Comparison of ENCODE assay signal across 33 cellular contexts in the genomic region with DNA sequence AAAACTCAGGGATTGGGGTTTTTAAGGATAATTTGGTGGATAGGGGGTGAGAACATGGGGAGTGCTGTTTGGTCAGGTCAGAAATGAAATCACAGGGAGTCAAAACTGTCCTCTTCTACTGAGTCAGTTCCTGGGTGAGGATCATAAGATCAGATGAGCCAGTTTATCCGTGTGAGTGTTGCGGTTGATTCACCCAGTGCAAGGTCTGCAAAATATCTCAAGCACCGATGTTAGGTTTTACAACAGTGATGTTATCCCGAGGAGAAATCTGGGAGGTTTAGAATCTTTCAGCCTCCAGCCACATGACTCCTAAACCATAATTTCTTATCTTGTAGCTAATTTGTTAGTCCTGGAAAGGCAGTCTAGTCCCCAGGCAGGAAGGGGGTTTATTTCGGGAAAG. TPM values are rescaled to one million over a fixed set of nuclear protein-coding genes. Genes with fewer than 3 reads are reported as not detected.
"Had no signal": no experiment of that assay in that cellular context is flagged by ENCODE, and none has a peak within 500 bp of the region (broad histone marks: within the 10 kb centered on the region; RNA-seq: fewer than 3 reads in every experiment).

No MANE protein-coding gene starts in this region.

- ATAC-seq: activated CD8-positive, alpha-beta T cell treated with anti-CD3 and anti-CD28 coated beads for 36 hours; activated naive CD4-positive, alpha-beta T cell treated with anti-CD3 and anti-CD28 coated beads, Interleukin-2, amount 50 U/mL, for 72 hours; PC-3; Right ventricle myocardium inferior had no signal

- H3K36me3 ChIP-seq: adrenal gland, brain microvascular endothelial cell, MG63, Peyer's patch had no signal

- H3K27me3 ChIP-seq: adrenal gland, brain microvascular endothelial cell, MG63, Peyer's patch had no signal

- H3K4me1 ChIP-seq: adrenal gland, Peyer's patch had no signal

- H3K27ac ChIP-seq: adrenal gland, brain microvascular endothelial cell, Peyer's patch, RWPE1 had no signal

- H3K9me3 ChIP-seq: adrenal gland, MG63, Peyer's patch had no signal

- H3K4me3 ChIP-seq: adrenal gland, MG63, Peyer's patch had no signal

- DNase-seq: activated CD4-positive, alpha-beta T cell treated with anti-CD3 and anti-CD28 coated beads, Interleukin-2, amount 10 ng/mL, durations not matched to agents 24 days and 14 days; activated CD4-positive, alpha-beta T cell treated with anti-CD3 and anti-CD28 coated beads, Interleukin-2, amount 50 U/mL, for 4 hours; activated CD8-positive, alpha-beta T cell treated with anti-CD3 and anti-CD28 coated beads for 36 hours; activated gamma-delta T cell; activated naive CD4-positive, alpha-beta T cell treated with Interleukin-2 at 50 U/mL for 16 hours; activated T-cell treated with anti-CD3 and anti-CD28 coated beads, Interleukin-2, amount 50 U/mL, for 24 hours; adrenal gland; aorta; brain microvascular endothelial cell; central memory CD4-positive, alpha-beta T cell; Kasumi-1; MG63; NCI-H1092; NCI-H146; NCI-H187; NCI-H2029 treated with DMSO at 0.1 percent for 48 hours; NCI-H2107; NCI-H2171; NCI-H510A; NCI-H526; NCI-H748 treated with DMSO at 0.1 percent for 48 hours; NK-92 treated with Interleukin-12 subunit alpha and Interleukin-12 subunit beta, amount 100 ng/mL, for 24 hours; PC-3; Peyer's patch; T1000 had no signal

RNA-seq across cellular contexts. Expression of a gene that starts 31.7 kb away (rescaled TPM):
- total RNA-seq: activated CD4-positive, alpha-beta T cell treated with anti-CD3 and anti-CD28 coated beads, Interleukin-2, amount 10 ng/mL, durations not matched to agents 24 days and 14 days; activated CD8-positive, alpha-beta memory T cell treated with anti-CD3 and anti-CD28 coated beads for 36 hours; activated CD8-positive, alpha-beta T cell treated with anti-CD3 and anti-CD28 coated beads for 36 hours; activated naive CD4-positive, alpha-beta T cell treated with anti-CD3 and anti-CD28 coated beads, Interleukin-2, amount 50 U/mL, for 72 hours; activated T-helper 2 cell treated with anti-CD3 and anti-CD28 coated beads, Interferon-gamma antibody, Interleukin-2, Interleukin-4, amounts not matched to agents 10 μg/mL and 5 μg/mL and 100 μg/mL, durations not matched to agents 14 hours and 24 hours and 36 hours; aorta; Right ventricle myocardium inferior; T-helper 1 cell treated with Interleukin-12 subunit alpha and Interleukin-12 subunit beta and Interleukin-4 antibody, amounts not matched to agents 30 ng/mL and 1 ng/mL, for 36 hours; T-helper 2 cell treated with Interferon-gamma antibody and Interleukin-4, amounts not matched to agents 100 ng/mL and 5 ng/mL, for 36 hours had no signal

RNA-seq across cellular contexts. Expression of a gene that starts 45.3 kb away (rescaled TPM):
- total RNA-seq: activated CD4-positive, alpha-beta T cell treated with anti-CD3 and anti-CD28 coated beads, Interleukin-2, amount 10 ng/mL, durations not matched to agents 24 days and 14 days; activated CD8-positive, alpha-beta memory T cell treated with anti-CD3 and anti-CD28 coated beads for 36 hours; activated CD8-positive, alpha-beta T cell treated with anti-CD3 and anti-CD28 coated beads for 36 hours; activated naive CD4-positive, alpha-beta T cell treated with anti-CD3 and anti-CD28 coated beads, Interleukin-2, amount 50 U/mL, for 72 hours; activated T-helper 2 cell treated with anti-CD3 and anti-CD28 coated beads, Interferon-gamma antibody, Interleukin-2, Interleukin-4, amounts not matched to agents 10 μg/mL and 5 μg/mL and 100 μg/mL, durations not matched to agents 14 hours and 24 hours and 36 hours; adrenal gland; aorta; cerebellum; PC-3; Right ventricle myocardium inferior; T-helper 1 cell treated with Interleukin-12 subunit alpha and Interleukin-12 subunit beta and Interleukin-4 antibody, amounts not matched to agents 30 ng/mL and 1 ng/mL, for 36 hours; T-helper 2 cell treated with Interferon-gamma antibody and Interleukin-4, amounts not matched to agents 100 ng/mL and 5 ng/mL, for 36 hours had no signal
- polyA plus RNA-seq: adrenal gland had no signal
